In genomic region chr5:1765880-1766235, GRCh38 we compare ENCODE assay signal across 21 cellular contexts.
"Had no signal": no experiment of that assay in that cellular context is flagged by ENCODE, and none has a peak within 500 bp of the region (broad histone marks: within the 10 kb centered on the region; RNA-seq: fewer than 3 reads in every experiment).

No MANE protein-coding gene starts in this region.

- H3K27me3 ChIP-seq: ovary, right atrium auricular region, upper lobe of left lung, vagina had no signal

- H3K27ac ChIP-seq: dorsolateral prefrontal cortex, gastrocnemius medialis, left ventricle myocardium inferior, lower lobe of right lung, ovary, right atrium auricular region, tibial artery, upper lobe of left lung, vagina had no signal

- H3K27ac Mint-ChIP-seq: memory B cell; mesothelial cell of epicardium; natural killer cell; stimulated activated effector memory CD8-positive, alpha-beta T cell treated with anti-CD3 and anti-CD28 coated beads, Interleukin-12 subunit alpha, Interleukin-12 subunit beta, amount 100 ng/mL, for 72 hours; stimulated activated naive CD8-positive, alpha-beta T cell treated with anti-CD3 and anti-CD28 coated beads, Interleukin-15, Interleukin-2, amounts not matched to agents 100 ng/mL and 50 ng/mL, for 24 hours had no signal

- H3K9me3 ChIP-seq: gastrocnemius medialis, left ventricle myocardium inferior, lower lobe of right lung, ovary, right atrium auricular region, tibial artery, upper lobe of left lung, vagina had no signal

- DNase-seq: cortex of kidney; effector CD8-positive, alpha-beta T cell; gastrocnemius medialis; left cardiac atrium; left ventricle myocardium inferior; natural killer cell; stimulated activated CD4-positive, alpha-beta T cell treated with anti-CD3 and anti-CD28 coated beads, Interleukin-4, amount 100 ng/mL, for 1 hour; stimulated activated CD8-positive, alpha-beta memory T cell treated with anti-CD3 and anti-CD28 coated beads, Interleukin-4, amount 100 ng/mL, for 48 hours; upper lobe of left lung had no signal

- H3K4me1 Mint-ChIP-seq: memory B cell; mesothelial cell of epicardium; natural killer cell; stimulated activated effector memory CD8-positive, alpha-beta T cell treated with anti-CD3 and anti-CD28 coated beads, Interleukin-12 subunit alpha, Interleukin-12 subunit beta, amount 100 ng/mL, for 72 hours had no signal

- H3K4me3 Mint-ChIP-seq: memory B cell; mesothelial cell of epicardium; natural killer cell; neural crest cell; stimulated activated effector memory CD8-positive, alpha-beta T cell treated with anti-CD3 and anti-CD28 coated beads, Interleukin-12 subunit alpha, Interleukin-12 subunit beta, amount 100 ng/mL, for 72 hours; stimulated activated naive CD8-positive, alpha-beta T cell treated with anti-CD3 and anti-CD28 coated beads, Interleukin-15, Interleukin-2, amounts not matched to agents 100 ng/mL and 50 ng/mL, for 24 hours had no signal

- H3K9me3 Mint-ChIP-seq: memory B cell; mesothelial cell of epicardium; natural killer cell; neural crest cell; stimulated activated effector memory CD8-positive, alpha-beta T cell treated with anti-CD3 and anti-CD28 coated beads, Interleukin-12 subunit alpha, Interleukin-12 subunit beta, amount 100 ng/mL, for 72 hours; stimulated activated naive CD8-positive, alpha-beta T cell treated with anti-CD3 and anti-CD28 coated beads, Interleukin-15, Interleukin-2, amounts not matched to agents 100 ng/mL and 50 ng/mL, for 24 hours had no signal

- H3K36me3 Mint-ChIP-seq: memory B cell; mesothelial cell of epicardium; natural killer cell; stimulated activated effector memory CD8-positive, alpha-beta T cell treated with anti-CD3 and anti-CD28 coated beads, Interleukin-12 subunit alpha, Interleukin-12 subunit beta, amount 100 ng/mL, for 72 hours had no signal

- ATAC-seq: esophagus mucosa; gastrocnemius medialis; left cardiac atrium; lower lobe of right lung; natural killer cell; stimulated activated effector memory CD8-positive, alpha-beta T cell treated with anti-CD3 and anti-CD28 coated beads, Interleukin-12 subunit alpha, Interleukin-12 subunit beta, amount 100 ng/mL, for 72 hours had no signal

- H3K4me1 ChIP-seq: gastrocnemius medialis, left ventricle myocardium inferior, lower lobe of right lung, right atrium auricular region, tibial artery, upper lobe of left lung, vagina had no signal

- H3K36me3 ChIP-seq: gastrocnemius medialis, left ventricle myocardium inferior, lower lobe of right lung, ovary, right atrium auricular region, tibial artery, upper lobe of left lung, vagina had no signal

- H3K4me3 ChIP-seq: dorsolateral prefrontal cortex, gastrocnemius medialis, left ventricle myocardium inferior, lower lobe of right lung, ovary, right atrium auricular region, tibial artery, upper lobe of left lung, vagina had no signal
